30 cellular contexts compared by ENCODE assay signal in the genomic region with DNA sequence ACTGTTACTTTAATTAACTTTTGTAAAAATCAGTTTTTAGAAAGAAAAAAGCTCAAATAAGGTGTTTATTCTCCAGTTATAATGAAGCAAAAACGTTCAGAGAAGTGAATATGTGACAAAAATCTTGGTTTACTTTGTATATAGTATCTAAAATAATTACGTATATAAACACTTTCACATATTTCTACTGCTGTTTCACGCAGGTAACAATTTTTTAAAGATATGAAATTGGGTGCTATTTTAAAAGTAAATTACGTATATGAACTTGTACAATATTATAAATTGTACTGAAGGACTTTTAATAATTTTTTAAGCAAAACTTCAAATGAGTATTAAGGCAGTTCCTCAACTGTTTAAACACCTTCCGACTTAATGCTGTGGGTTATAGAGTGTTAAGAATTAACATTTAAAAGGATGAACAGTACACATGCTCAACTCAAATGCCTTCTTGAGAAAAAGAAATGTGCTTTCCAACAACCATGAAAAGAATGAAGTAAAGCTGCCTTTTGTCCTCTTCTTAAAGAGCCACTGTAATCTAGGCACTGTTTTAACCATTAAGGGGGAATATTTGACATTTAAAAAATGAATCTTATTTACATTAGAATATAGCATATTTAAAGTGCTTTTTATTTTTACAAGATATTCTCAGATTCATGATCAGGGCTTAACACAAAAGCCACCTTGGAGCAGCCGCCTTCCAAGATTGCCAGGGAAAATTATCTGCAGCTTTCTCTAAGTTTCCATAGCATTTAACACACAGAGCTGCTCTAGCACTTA. TPM values are rescaled to one million over a fixed set of nuclear protein-coding genes. Genes with fewer than 3 reads are reported as not detected.
"Had no signal": no experiment of that assay in that cellular context is flagged by ENCODE, and none has a peak within 500 bp of the region (broad histone marks: within the 10 kb centered on the region; RNA-seq: fewer than 3 reads in every experiment).

No MANE protein-coding gene starts in this region.

- H3K27me3 Mint-ChIP-seq: activated naive CD4-positive, alpha-beta T cell treated with anti-CD3 and anti-CD28 coated beads, Interleukin-2, amount 10 ng/mL, durations not matched to agents 7 days and 5 days; activated naive CD8-positive, alpha-beta T cell treated with anti-CD3 and anti-CD28 coated beads, Interleukin-2, amount 10 ng/mL, durations not matched to agents 7 days and 5 days; activated T-cell treated with anti-CD3 and anti-CD28 coated beads, Interleukin-2, amount 50 U/mL, for 24 hours; natural killer cell treated with Interleukin-12 subunit alpha and Interleukin-12 subunit beta and Interleukin-15 and Interleukin-18, amount 100 ng/mL, for 72 hours; stimulated activated naive B cell treated with anti-CD40 and anti-IgM and Interleukin-4, amounts not matched to agents 10 μg/mL and 1 μg/mL and 100 μg/mL, for 72 hours had no signal

- H3K27me3 ChIP-seq: ascending aorta, brain microvascular endothelial cell, esophagus muscularis mucosa, foreskin keratinocyte, heart right ventricle, neutrophil, ovary, suprapubic skin, tibial artery, upper lobe of right lung had no signal

- H3K9me3 Mint-ChIP-seq: activated naive CD4-positive, alpha-beta T cell treated with anti-CD3 and anti-CD28 coated beads, Interleukin-2, amount 10 ng/mL, durations not matched to agents 7 days and 5 days; activated naive CD8-positive, alpha-beta T cell treated with anti-CD3 and anti-CD28 coated beads, Interleukin-2, amount 10 ng/mL, durations not matched to agents 7 days and 5 days; activated T-cell treated with anti-CD3 and anti-CD28 coated beads, Interleukin-2, amount 50 U/mL, for 24 hours; natural killer cell treated with Interleukin-12 subunit alpha and Interleukin-12 subunit beta and Interleukin-15 and Interleukin-18, amount 100 ng/mL, for 72 hours; stimulated activated naive B cell treated with anti-CD40 and anti-IgM and Interleukin-4, amounts not matched to agents 10 μg/mL and 1 μg/mL and 100 μg/mL, for 72 hours; T-helper 2 cell treated with Interferon-gamma antibody and Interleukin-4, amounts not matched to agents 5 μg/mL and 100 μg/mL, for 36 hours had no signal

- H3K4me1 Mint-ChIP-seq: activated naive CD4-positive, alpha-beta T cell treated with anti-CD3 and anti-CD28 coated beads, Interleukin-2, amount 10 ng/mL, durations not matched to agents 7 days and 5 days; activated naive CD8-positive, alpha-beta T cell treated with anti-CD3 and anti-CD28 coated beads, Interleukin-2, amount 10 ng/mL, durations not matched to agents 7 days and 5 days; stimulated activated naive B cell treated with anti-CD40 and anti-IgM and Interleukin-4, amounts not matched to agents 10 μg/mL and 1 μg/mL and 100 μg/mL, for 72 hours had no signal

- H3K4me3 Mint-ChIP-seq: activated naive CD4-positive, alpha-beta T cell treated with anti-CD3 and anti-CD28 coated beads, Interleukin-2, amount 10 ng/mL, durations not matched to agents 7 days and 5 days; activated naive CD8-positive, alpha-beta T cell treated with anti-CD3 and anti-CD28 coated beads, Interleukin-2, amount 10 ng/mL, durations not matched to agents 7 days and 5 days; activated T-cell treated with anti-CD3 and anti-CD28 coated beads, Interleukin-2, amount 50 U/mL, for 24 hours; natural killer cell treated with Interleukin-12 subunit alpha and Interleukin-12 subunit beta and Interleukin-15 and Interleukin-18, amount 100 ng/mL, for 72 hours; stimulated activated naive B cell treated with anti-CD40 and anti-IgM and Interleukin-4, amounts not matched to agents 10 μg/mL and 1 μg/mL and 100 μg/mL, for 72 hours; T-helper 2 cell treated with Interferon-gamma antibody and Interleukin-4, amounts not matched to agents 5 μg/mL and 100 μg/mL, for 36 hours had no signal

- H3K27ac ChIP-seq: ascending aorta, brain microvascular endothelial cell, coronary artery, esophagus muscularis mucosa, foreskin keratinocyte, heart right ventricle, left ventricle myocardium inferior, neutrophil, ovary, suprapubic skin, tibial artery, upper lobe of right lung had no signal

- ATAC-seq: activated CD4-positive, CD25-positive, alpha-beta regulatory T cell treated with anti-CD3 and anti-CD28 coated beads, Interleukin-2, amount 50 U/mL, for 24 hours; foreskin keratinocyte; heart right ventricle; mucosa of descending colon; natural killer cell treated with Interleukin-12 subunit alpha and Interleukin-12 subunit beta and Interleukin-15 and Interleukin-18, amount 100 ng/mL, for 72 hours; right cardiac atrium; stimulated activated naive B cell treated with anti-CD40 and anti-IgM and Interleukin-4, amounts not matched to agents 10 μg/mL and 1 μg/mL and 100 μg/mL, for 72 hours; upper lobe of right lung had no signal

- H3K4me3 ChIP-seq: ascending aorta, coronary artery, esophagus muscularis mucosa, heart right ventricle, left ventricle myocardium inferior, lung, mucosa of descending colon, ovary, suprapubic skin, tibial artery, upper lobe of right lung had no signal

- DNase-seq: activated CD4-positive, alpha-beta T cell treated with anti-CD3 and anti-CD28 coated beads for 48 hours; activated CD4-positive, alpha-beta T cell treated with anti-CD3 and anti-CD28 coated beads, Interleukin-2, amount 50 U/mL, for 48 hours; activated CD8-positive, alpha-beta memory T cell treated with anti-CD3 and anti-CD28 coated beads, Interleukin-2, amount 50 U/mL, for 4 hours; activated gamma-delta T cell; activated naive CD4-positive, alpha-beta T cell treated with anti-CD3 and anti-CD28 coated beads, Interleukin-2, amount 10 ng/mL, durations not matched to agents 7 days and 5 days; activated naive CD8-positive, alpha-beta T cell treated with anti-CD3 and anti-CD28 coated beads, Interleukin-2, amount 10 ng/mL, durations not matched to agents 7 days and 5 days; activated T-cell treated with anti-CD3 and anti-CD28 coated beads, Interleukin-2, amount 50 U/mL, for 24 hours; brain microvascular endothelial cell; foreskin keratinocyte; heart right ventricle; left ventricle myocardium inferior; mucosa of descending colon; ovary; right cardiac atrium; stimulated activated CD4-positive, alpha-beta T cell treated with anti-CD3 and anti-CD28 coated beads, Interleukin-15, amount 100 ng/mL, for 24 hours; stimulated activated CD4-positive, alpha-beta T cell treated with anti-CD3 and anti-CD28 coated beads, Interleukin-2, amount 100 ng/mL, for 24 hours; stimulated activated naive B cell treated with anti-CD40 and anti-IgM and Interleukin-4, amounts not matched to agents 10 μg/mL and 1 μg/mL and 100 μg/mL, for 72 hours; T-helper 1 cell; tibial artery; upper lobe of right lung had no signal

- H3K9me3 ChIP-seq: ascending aorta, esophagus muscularis mucosa, heart right ventricle, left ventricle myocardium inferior, mucosa of descending colon, neutrophil, ovary, suprapubic skin, tibial artery, upper lobe of right lung had no signal

- H3K36me3 ChIP-seq: neutrophil, ovary, suprapubic skin had no signal

- H3K36me3 Mint-ChIP-seq: activated naive CD4-positive, alpha-beta T cell treated with anti-CD3 and anti-CD28 coated beads, Interleukin-2, amount 10 ng/mL, durations not matched to agents 7 days and 5 days; natural killer cell treated with Interleukin-12 subunit alpha and Interleukin-12 subunit beta and Interleukin-15 and Interleukin-18, amount 100 ng/mL, for 72 hours had no signal

- H3K4me1 ChIP-seq: ascending aorta, esophagus muscularis mucosa, foreskin keratinocyte, suprapubic skin, upper lobe of right lung had no signal

- H3K27ac Mint-ChIP-seq: activated naive CD4-positive, alpha-beta T cell treated with anti-CD3 and anti-CD28 coated beads, Interleukin-2, amount 10 ng/mL, durations not matched to agents 7 days and 5 days; activated naive CD8-positive, alpha-beta T cell treated with anti-CD3 and anti-CD28 coated beads, Interleukin-2, amount 10 ng/mL, durations not matched to agents 7 days and 5 days; activated T-cell treated with anti-CD3 and anti-CD28 coated beads, Interleukin-2, amount 50 U/mL, for 24 hours; natural killer cell treated with Interleukin-12 subunit alpha and Interleukin-12 subunit beta and Interleukin-15 and Interleukin-18, amount 100 ng/mL, for 72 hours; stimulated activated naive B cell treated with anti-CD40 and anti-IgM and Interleukin-4, amounts not matched to agents 10 μg/mL and 1 μg/mL and 100 μg/mL, for 72 hours; T-helper 2 cell treated with Interferon-gamma antibody and Interleukin-4, amounts not matched to agents 5 μg/mL and 100 μg/mL, for 36 hours had no signal

RNA-seq across cellular contexts. Expression of gene CDKL4, which starts 56.5 kb away (rescaled TPM):
- total RNA-seq: foreskin keratinocyte; glomerular endothelial cell; natural killer cell treated with Interleukin-12 subunit alpha and Interleukin-12 subunit beta and Interleukin-15 and Interleukin-18, amount 100 ng/mL, for 72 hours had no signal
